In the genomic region with DNA sequence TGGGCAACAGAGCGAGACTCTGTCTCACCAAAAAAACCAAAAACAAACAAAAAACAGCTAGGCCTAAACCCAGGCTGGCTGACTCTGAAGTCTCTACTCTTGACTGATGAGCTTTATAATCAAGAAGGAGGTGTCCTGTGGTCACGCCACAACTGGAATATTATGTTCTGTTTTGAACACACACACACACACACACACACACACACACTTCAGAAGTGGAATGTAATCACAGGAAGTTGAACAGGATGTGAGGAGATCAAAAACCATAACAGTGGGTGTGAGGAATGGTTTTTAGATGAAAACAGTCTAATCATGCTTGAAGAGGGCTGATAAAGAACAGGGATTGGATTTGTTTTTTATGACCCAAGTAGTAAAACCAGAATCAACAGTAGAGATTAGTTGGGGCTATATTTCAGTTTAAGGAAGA, we compare ENCODE assay signal across 1 cellular context.
A peak's percentile ranks its signal among the peaks of the same experiment; 100 is the strongest.
TF ChIP-seq lines count a peak whose summit lies in the region.

No MANE protein-coding gene starts in this region.

TF ChIP-seq in HEK293, 187 proteins besides CTCF, POLR2A, EP300 and RAD21 (continued from another document):
- TF ChIP-seq TCF7L2 (IDR thresholded peaks at IDR 0.05; ENCODE audit: borderline replicate concordance, low read depth, low read length) (peak; percentile 59; the same call in 1 of the 2 replicates), ZNF140 (tag by site-specific recombination; IDR thresholded peaks at IDR 0.05) (no peak), ZNF335 (tag by site-specific recombination; conservative IDR thresholded peaks at IDR 0.05) (no peak), WT1 (tag by site-specific recombination; IDR thresholded peaks at IDR 0.05) (no peak), MYNN (tag by site-specific recombination; IDR thresholded peaks at IDR 0.05; ENCODE audit: borderline replicate concordance) (no peak), KLF8 (tag by site-specific recombination; IDR thresholded peaks at IDR 0.05) (no peak), ZNF416 (tag by site-specific recombination; IDR thresholded peaks at IDR 0.05) (no peak), ZXDB (tag by site-specific recombination; IDR thresholded peaks at IDR 0.05) (peak; percentile 59), ZNF555 (tag by site-specific recombination; conservative IDR thresholded peaks at IDR 0.05) (no peak), ZBTB8A (tag by site-specific recombination; IDR thresholded peaks at IDR 0.05) (no peak), ZNF843 (tag by site-specific recombination; IDR thresholded peaks at IDR 0.05) (peak; percentile 68), ZNF394 (tag by site-specific recombination; IDR thresholded peaks at IDR 0.05; ENCODE audit: borderline replicate concordance) (no peak)
- TF ChIP-seq, protein P1, sequence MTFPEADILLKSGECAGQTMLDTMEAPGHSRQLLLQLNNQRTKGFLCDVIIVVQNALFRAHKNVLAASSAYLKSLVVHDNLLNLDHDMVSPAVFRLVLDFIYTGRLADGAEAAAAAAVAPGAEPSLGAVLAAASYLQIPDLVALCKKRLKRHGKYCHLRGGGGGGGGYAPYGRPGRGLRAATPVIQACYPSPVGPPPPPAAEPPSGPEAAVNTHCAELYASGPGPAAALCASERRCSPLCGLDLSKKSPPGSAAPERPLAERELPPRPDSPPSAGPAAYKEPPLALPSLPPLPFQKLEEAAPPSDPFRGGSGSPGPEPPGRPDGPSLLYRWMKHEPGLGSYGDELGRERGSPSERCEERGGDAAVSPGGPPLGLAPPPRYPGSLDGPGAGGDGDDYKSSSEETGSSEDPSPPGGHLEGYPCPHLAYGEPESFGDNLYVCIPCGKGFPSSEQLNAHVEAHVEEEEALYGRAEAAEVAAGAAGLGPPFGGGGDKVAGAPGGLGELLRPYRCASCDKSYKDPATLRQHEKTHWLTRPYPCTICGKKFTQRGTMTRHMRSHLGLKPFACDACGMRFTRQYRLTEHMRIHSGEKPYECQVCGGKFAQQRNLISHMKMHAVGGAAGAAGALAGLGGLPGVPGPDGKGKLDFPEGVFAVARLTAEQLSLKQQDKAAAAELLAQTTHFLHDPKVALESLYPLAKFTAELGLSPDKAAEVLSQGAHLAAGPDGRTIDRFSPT (tag by site-specific recombination; IDR thresholded peaks at IDR 0.05) = 0 out of 2 replicates have a peak, but pooled peaks have one; percentile 19
- TF ChIP-seq, protein P2, sequence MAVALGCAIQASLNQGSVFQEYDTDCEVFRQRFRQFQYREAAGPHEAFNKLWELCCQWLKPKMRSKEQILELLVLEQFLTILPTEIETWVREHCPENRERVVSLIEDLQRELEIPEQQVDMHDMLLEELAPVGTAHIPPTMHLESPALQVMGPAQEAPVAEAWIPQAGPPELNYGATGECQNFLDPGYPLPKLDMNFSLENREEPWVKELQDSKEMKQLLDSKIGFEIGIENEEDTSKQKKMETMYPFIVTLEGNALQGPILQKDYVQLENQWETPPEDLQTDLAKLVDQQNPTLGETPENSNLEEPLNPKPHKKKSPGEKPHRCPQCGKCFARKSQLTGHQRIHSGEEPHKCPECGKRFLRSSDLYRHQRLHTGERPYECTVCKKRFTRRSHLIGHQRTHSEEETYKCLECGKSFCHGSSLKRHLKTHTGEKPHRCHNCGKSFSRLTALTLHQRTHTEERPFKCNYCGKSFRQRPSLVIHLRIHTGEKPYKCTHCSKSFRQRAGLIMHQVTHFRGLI (tag by site-specific recombination; IDR thresholded peaks at IDR 0.05) = no peak
